ENCODE assay signal across 8 cellular contexts in the genomic region with DNA sequence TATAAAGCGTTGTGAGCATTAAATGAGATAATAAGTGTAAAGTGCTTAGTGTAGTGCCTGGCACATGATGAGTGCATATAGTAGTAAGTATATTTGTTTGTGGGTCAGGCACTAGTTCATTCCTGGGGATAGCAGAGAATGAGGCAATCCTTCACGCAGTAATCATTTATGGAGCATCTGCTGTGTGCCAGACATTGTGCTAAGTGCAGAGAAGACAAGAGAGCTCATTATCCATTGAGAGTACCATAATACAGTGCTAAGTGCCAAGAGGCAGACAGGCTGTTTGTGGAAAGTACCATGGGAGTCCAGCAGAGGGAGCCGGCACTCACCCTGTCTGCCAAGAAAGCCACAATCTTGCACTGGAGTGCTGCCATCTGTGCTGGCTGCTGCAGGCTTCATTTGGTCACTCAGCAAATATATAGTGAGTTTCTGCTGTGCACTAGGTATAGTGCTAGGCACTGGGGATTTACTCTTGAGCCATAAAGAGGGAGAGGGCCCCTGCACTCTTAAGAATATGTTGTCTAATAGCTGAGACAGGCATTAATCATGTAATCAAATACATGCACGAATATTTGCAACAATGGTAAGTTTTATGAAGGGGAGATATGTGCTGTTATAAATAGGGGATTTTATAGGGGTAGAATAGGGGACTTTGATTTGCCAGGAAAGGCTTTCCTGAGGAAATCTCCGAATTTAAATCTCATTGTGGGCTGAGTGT. TPM values are rescaled to one million over a fixed set of nuclear protein-coding genes. Genes with fewer than 3 reads are reported as not detected.
A peak's percentile ranks its signal among the peaks of the same experiment; 100 is the strongest.
DNase-seq lines count a peak whose midpoint lies in the region; ATAC-seq lines count a peak whose summit lies in the region.

No MANE protein-coding gene starts in this region.

- peak; percentile 85 for ATAC-seq in effector memory CD8-positive, alpha-beta T cell (replicated peaks)
- no peak for ATAC-seq in GM19035 (IDR thresholded peaks at IDR 0.05; ENCODE audit: unreplicated experiment)

- H3K9me3 Mint-ChIP-seq in effector memory CD8-positive, alpha-beta T cell, result no peaks in the 10 kb centered on the region

- DNase-seq in EL (peak; percentile 83), HT-29 (ENCODE audit: low spot score) (peak; percentile 95), NOMO-1 treated with DMSO at 0.1 percent for 48 hours (lab: John Stamatoyannopoulos, UW; ENCODE audit: unreplicated experiment) (peak; percentile 56), midbrain (lab: John Stamatoyannopoulos, UW) (peak; percentile 94)
- DNase-seq in activated CD8-positive, alpha-beta memory T cell treated with anti-CD3 and anti-CD28 coated beads for 4 hours (ENCODE audit: low read depth in 2 of 2), result peak; percentile 35 to 38
- peak; percentile 61 to 77 (median 68) for DNase-seq in effector memory CD8-positive, alpha-beta T cell
- peak; percentile 36 to 47 for DNase-seq in stimulated activated CD8-positive, alpha-beta memory T cell treated with anti-CD3 and anti-CD28 coated beads, Interleukin-4, amount 100 ng/mL, for 1 hour (ENCODE audit: low read depth in 2 of 2, low spot score in 1 of 2)

- H3K27ac Mint-ChIP-seq in effector memory CD8-positive, alpha-beta T cell, result peak overlapping the region; percentile 29 to 41

- no peaks in the 10 kb centered on the region for H3K27me3 Mint-ChIP-seq in effector memory CD8-positive, alpha-beta T cell

- peaks cover 62 to 73% of the 10 kb centered on the region in 2 donors for H3K4me1 Mint-ChIP-seq in effector memory CD8-positive, alpha-beta T cell (ENCODE audit: low read depth in 2 of 2)

- peaks cover 41% of the 10 kb centered on the region for H3K36me3 Mint-ChIP-seq in effector memory CD8-positive, alpha-beta T cell (ENCODE audit: insufficient read depth)

- no peak overlapping the region for H3K4me3 Mint-ChIP-seq in effector memory CD8-positive, alpha-beta T cell

RNA-seq across cellular contexts. Expression of a gene that starts 12.9 kb away (rescaled TPM):
- 0.55 TPM in 1 of 2 replicates, not detected in the other for total RNA-seq in HT-29 (2014; rRNA removed; shearing (Covaris generic))

RNA-seq across cellular contexts. Expression of a gene that starts 13.2 kb away (rescaled TPM):
- 331 and 338 TPM in 2 replicates for total RNA-seq in HT-29 (2014; rRNA removed; shearing (Covaris generic))

Comparison
In these comparisons a context has a peak if more than half of its experiments do, and no peak if none do; other contexts are left out.
1. DNase-seq: peak in every context shown above with its lines; median percentile 95 in HT-29; 94 in midbrain; 83 in EL; 68 in effector memory CD8-positive, alpha-beta T cell; 56 in NOMO-1 treated with DMSO at 0.1 percent for 48 hours; 42 in stimulated activated CD8-positive, alpha-beta memory T cell treated with anti-CD3 and anti-CD28 coated beads, Interleukin-4, amount 100 ng/mL, for 1 hour; 36 in activated CD8-positive, alpha-beta memory T cell treated with anti-CD3 and anti-CD28 coated beads for 4 hours.